Comparison of ENCODE assay signal across 11 cellular contexts in the genomic region with DNA sequence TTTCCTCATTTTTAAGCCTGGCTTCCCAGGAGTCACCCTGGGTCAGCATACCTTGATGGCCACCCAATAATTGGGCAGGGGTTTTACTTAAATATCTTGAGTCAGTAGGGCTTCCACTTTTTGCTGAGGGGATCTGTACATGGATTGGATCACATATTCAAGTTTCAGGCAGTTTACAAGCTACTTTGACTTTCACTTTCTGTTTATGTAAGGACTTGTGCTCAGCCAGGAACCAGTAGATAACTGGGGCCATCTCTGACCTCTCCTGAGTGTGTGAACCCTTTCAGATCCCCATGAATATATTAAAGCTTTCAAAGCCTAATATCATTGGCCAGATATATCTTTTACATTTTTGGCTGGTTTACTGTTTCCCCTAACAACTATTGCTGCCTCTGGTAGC. TPM values are rescaled to one million over a fixed set of nuclear protein-coding genes. Genes with fewer than 3 reads are reported as not detected.
DNase-seq lines count a peak whose midpoint lies in the region; ATAC-seq and TF ChIP-seq lines count a peak whose summit lies in the region.
"Had no signal": no experiment of that assay in that cellular context is flagged by ENCODE, and none has a peak within 500 bp of the region (broad histone marks: within the 10 kb centered on the region; RNA-seq: fewer than 3 reads in every experiment).

No MANE protein-coding gene starts in this region.

- ATAC-seq in GM19467 (IDR thresholded peaks at IDR 0.05; ENCODE audit: unreplicated experiment) (peak; percentile 90), HG03135 (IDR thresholded peaks at IDR 0.05; ENCODE audit: unreplicated experiment) (peak; percentile 95), T-helper 17 cell (no peak), omental fat pad (ENCODE audit: low FRiP score) (no peak)
- ATAC-seq: stimulated activated naive CD8-positive, alpha-beta T cell treated with anti-CD3 and anti-CD28 coated beads, Interleukin-15, amount 100 ng/mL, for 72 hours had no signal

- H3K36me3 Mint-ChIP-seq in T-helper 17 cell (ENCODE audit: low read depth), result no peaks in the 10 kb centered on the region

- no peaks in the 10 kb centered on the region for H3K9me3 ChIP-seq in T-helper 17 cell (ENCODE audit: control insufficient read depth, low read length, poor library complexity, severe bottlenecking)

- TF ChIP-seq CTCF in omental fat pad (IDR thresholded peaks at IDR 0.05), result no peak

- no peaks in the 10 kb centered on the region for H3K4me1 Mint-ChIP-seq in T-helper 17 cell
- H3K4me1 Mint-ChIP-seq: nephron progenitor cell; stimulated activated naive CD8-positive, alpha-beta T cell treated with anti-CD3 and anti-CD28 coated beads, Interleukin-15, amount 100 ng/mL, for 72 hours had no signal

- no peaks in the 10 kb centered on the region for H3K27me3 Mint-ChIP-seq in T-helper 17 cell
- H3K27me3 Mint-ChIP-seq: stimulated activated naive CD8-positive, alpha-beta T cell treated with anti-CD3 and anti-CD28 coated beads, Interleukin-15, amount 100 ng/mL, for 72 hours had no signal

- DNase-seq in GDM1 (lab: John Stamatoyannopoulos, UW) (peak; percentile 1), T-helper 17 cell (no peak), KG1 (lab: John Stamatoyannopoulos, UW) (no peak), omental fat pad (ENCODE audit: low spot score) (no peak)
- no peak for DNase-seq in activated CD4-positive, alpha-beta T cell treated with anti-CD3 and anti-CD28 coated beads for 4 hours
- DNase-seq in activated T-cell treated with anti-CD3 and anti-CD28 coated beads, Interleukin-2, amount 50 U/mL, for 1 hour, result no peak
- DNase-seq: nephron progenitor cell; stimulated activated naive CD8-positive, alpha-beta T cell treated with anti-CD3 and anti-CD28 coated beads, Interleukin-15, amount 100 ng/mL, for 72 hours had no signal

- peak overlapping the region; percentile 25 for H3K4me3 Mint-ChIP-seq in T-helper 17 cell
- H3K4me3 Mint-ChIP-seq: nephron progenitor cell; stimulated activated naive CD8-positive, alpha-beta T cell treated with anti-CD3 and anti-CD28 coated beads, Interleukin-15, amount 100 ng/mL, for 72 hours had no signal

- no peak overlapping the region for H3K27ac Mint-ChIP-seq in T-helper 17 cell
- H3K27ac Mint-ChIP-seq: nephron progenitor cell; stimulated activated naive CD8-positive, alpha-beta T cell treated with anti-CD3 and anti-CD28 coated beads, Interleukin-15, amount 100 ng/mL, for 72 hours had no signal

RNA-seq across cellular contexts. Expression of a gene that starts 45.1 kb away (rescaled TPM):
- total RNA-seq in T-helper 17 cell (not detected), omental fat pad (not detected)
- total RNA-seq: esophagus muscularis mucosa had no signal

Comparison
In these comparisons a context has a peak if more than half of its experiments do, and no peak if none do; other contexts are left out.
1. ATAC-seq: peak in GM19467 (single experiment) and HG03135 (single experiment); none in T-helper 17 cell (single experiment) and omental fat pad (single experiment).